ENCODE assay signal across 29 cellular contexts in the genomic region with DNA sequence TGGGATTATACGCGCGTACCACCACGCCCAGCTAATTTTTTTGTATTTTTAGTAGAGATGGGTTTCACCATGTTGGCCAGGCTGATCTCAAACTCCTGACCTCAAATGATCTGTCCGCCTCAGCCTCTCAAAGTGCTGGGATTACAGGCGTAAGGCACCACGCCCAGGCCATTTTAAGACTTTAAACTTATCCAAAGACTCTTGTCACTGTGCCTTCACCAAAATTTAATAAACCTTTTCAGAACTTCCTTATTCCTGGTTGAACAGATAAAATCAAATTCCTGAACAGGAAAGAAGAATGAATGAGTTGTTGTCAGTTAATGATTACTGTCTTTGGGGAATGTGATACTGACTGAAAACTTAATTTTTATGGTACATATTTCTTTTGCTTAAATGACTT.
"Had no signal": no experiment of that assay in that cellular context is flagged by ENCODE, and none has a peak within 500 bp of the region (broad histone marks: within the 10 kb centered on the region; RNA-seq: fewer than 3 reads in every experiment).

No MANE protein-coding gene starts in this region.

- ATAC-seq: heart right ventricle; left lobe of liver; natural killer cell treated with Interleukin-12 subunit alpha and Interleukin-12 subunit beta and Interleukin-15 and Interleukin-18, amount 100 ng/mL, for 72 hours; pancreas; right lobe of liver; stimulated activated naive B cell treated with anti-CD40 and anti-IgM and Interleukin-4, amounts not matched to agents 10 μg/mL and 1 μg/mL and 100 μg/mL, for 72 hours had no signal

- H3K4me3 Mint-ChIP-seq: immature natural killer cell; memory B cell; naive B cell; natural killer cell treated with Interleukin-12 subunit alpha and Interleukin-12 subunit beta and Interleukin-15 and Interleukin-18, amount 100 ng/mL, for 72 hours; neural crest cell; stimulated activated naive B cell treated with anti-CD40 and anti-IgM and Interleukin-4, amounts not matched to agents 10 μg/mL and 1 μg/mL and 100 μg/mL, for 72 hours had no signal

- H3K27ac Mint-ChIP-seq: immature natural killer cell; memory B cell; natural killer cell treated with Interleukin-12 subunit alpha and Interleukin-12 subunit beta and Interleukin-15 and Interleukin-18, amount 100 ng/mL, for 72 hours; stimulated activated naive B cell treated with anti-CD40 and anti-IgM and Interleukin-4, amounts not matched to agents 10 μg/mL and 1 μg/mL and 100 μg/mL, for 72 hours had no signal

- H3K4me1 Mint-ChIP-seq: neural crest cell had no signal

- H3K27me3 Mint-ChIP-seq: memory B cell; naive B cell; natural killer cell treated with Interleukin-12 subunit alpha and Interleukin-12 subunit beta and Interleukin-15 and Interleukin-18, amount 100 ng/mL, for 72 hours; stimulated activated naive B cell treated with anti-CD40 and anti-IgM and Interleukin-4, amounts not matched to agents 10 μg/mL and 1 μg/mL and 100 μg/mL, for 72 hours had no signal

- H3K9me3 ChIP-seq: colonic mucosa, esophagus squamous epithelium, heart right ventricle, neutrophil, pancreas, right lobe of liver, stomach, thyroid gland had no signal

- H3K9me3 Mint-ChIP-seq: immature natural killer cell; memory B cell; naive B cell; natural killer cell treated with Interleukin-12 subunit alpha and Interleukin-12 subunit beta and Interleukin-15 and Interleukin-18, amount 100 ng/mL, for 72 hours; neural crest cell; stimulated activated naive B cell treated with anti-CD40 and anti-IgM and Interleukin-4, amounts not matched to agents 10 μg/mL and 1 μg/mL and 100 μg/mL, for 72 hours had no signal

- H3K4me1 ChIP-seq: esophagus squamous epithelium, stomach, thyroid gland had no signal

- DNase-seq: colonic mucosa; dermis blood vessel endothelial cell; effector memory CD4-positive, alpha-beta T cell; erythroblast; esophagus squamous epithelium; foreskin melanocyte; glutamatergic neuron; heart right ventricle; hippocampal formation; immature natural killer cell; islet precursor cell; kidney glomerular epithelial cell; naive B cell; retina; right lobe of liver; small intestine; stimulated activated CD4-positive, alpha-beta T cell treated with anti-CD3 and anti-CD28 coated beads, Interleukin-15, amount 100 ng/mL, for 24 hours; stimulated activated CD4-positive, alpha-beta T cell treated with anti-CD3 and anti-CD28 coated beads, Interleukin-2, amount 100 ng/mL, for 48 hours; stimulated activated naive B cell treated with anti-CD40 and anti-IgM and Interleukin-4, amounts not matched to agents 10 μg/mL and 1 μg/mL and 100 μg/mL, for 72 hours; stomach; thyroid gland; trophoblast cell had no signal

- H3K27ac ChIP-seq: colonic mucosa, esophagus squamous epithelium, heart right ventricle, neutrophil, pancreas, stomach, thyroid gland had no signal

- H3K4me3 ChIP-seq: colonic mucosa, esophagus squamous epithelium, heart right ventricle, lung, pancreas, right lobe of liver, stomach, thyroid gland had no signal
